In genomic region chr9:91037511-91038482, GRCh38 we compare ENCODE assay signal across 9 cellular contexts.
DNase-seq lines count a peak whose midpoint lies in the region; ATAC-seq and TF ChIP-seq lines count a peak whose summit lies in the region.
"Had no signal": no experiment of that assay in that cellular context is flagged by ENCODE, and none has a peak within 500 bp of the region (broad histone marks: within the 10 kb centered on the region; RNA-seq: fewer than 3 reads in every experiment).

No MANE protein-coding gene starts in this region.

- H2BK5ac ChIP-seq in mesendoderm (ENCODE audit: low read length) = no peak overlapping the region

- no peak overlapping the region for H2AK5ac ChIP-seq in mesendoderm (ENCODE audit: low read length)

- H3K4me3 ChIP-seq in mammary epithelial cell (replicated peaks in 1 of 3; ENCODE audit: insufficient read depth in 1 of 3, low read depth in 2 of 3, low read length in 3 of 3) (no peak overlapping the region), mesendoderm (ENCODE audit: low read length) (no peak overlapping the region), upper lobe of left lung (no peak overlapping the region)
- H3K4me3 ChIP-seq: cardiac muscle cell had no signal

- DNase-seq in AG09319 (ENCODE audit: extremely low read depth, low read depth) (peak; percentile 54), LHCN-M2 (ENCODE audit: low read depth) (peak; percentile 81), mammary epithelial cell (peak; percentile 41), mesendoderm (peak; percentile 41), upper lobe of left lung (peak in 1 of 2 donors; percentile 73)

- no peak overlapping the region for H3K18ac ChIP-seq in mesendoderm (ENCODE audit: low read length)

- peak; percentile 64 to 68 for ATAC-seq in upper lobe of left lung (ENCODE audit: low FRiP score in 2 of 2)
- ATAC-seq in GM21529 (IDR thresholded peaks at IDR 0.05; ENCODE audit: unreplicated experiment) = no peak
- no peak for ATAC-seq in HG03342 (IDR thresholded peaks at IDR 0.05; ENCODE audit: unreplicated experiment)
- no peak for ATAC-seq in GM21381 (IDR thresholded peaks at IDR 0.05; ENCODE audit: unreplicated experiment)

- peak overlapping the region; percentile 37 for H2AFZ ChIP-seq in mammary epithelial cell (ENCODE audit: low read depth, low read length)

- CTCF ChIA-PET in mammary epithelial cell (lab: Charles Lee; ENCODE audit: low non-redundant PET) = interaction anchor here (0.6 kb wide), 1 partner anchor 216 kb away, joined by 3 read pairs; no protein-coding TSS in a partner anchor

- no TSS peak for BruUV-seq in mammary epithelial cell (replicated peaks; lab: Mats Ljungman, UMichigan)

- H3K56ac ChIP-seq in mesendoderm (ENCODE audit: low read length) = no peak overlapping the region

- TF ChIP-seq POLR2A in upper lobe of left lung (IDR thresholded peaks at IDR 0.05) = no peak

- intact Hi-C loops in mammary epithelial cell (cut with micrococcal nuclease) = no loop called here

- no peaks in the 10 kb centered on the region for H3K9me3 ChIP-seq in mammary epithelial cell (replicated peaks; ENCODE audit: insufficient read depth, low read length)
- H3K9me3 ChIP-seq in upper lobe of left lung = no peaks in the 10 kb centered on the region

- H3K4ac ChIP-seq in mesendoderm (ENCODE audit: low read depth, low read length) = no peak overlapping the region

- H3K9ac ChIP-seq in mammary epithelial cell (ENCODE audit: insufficient read depth, low read length) = no peak overlapping the region
- H3K9ac ChIP-seq in mesendoderm (ENCODE audit: low read length) = no peak overlapping the region

- H4K20me1 ChIP-seq in mammary epithelial cell (ENCODE audit: insufficient read depth, low read length) = no peaks in the 10 kb centered on the region

- no peak overlapping the region for H3K4me2 ChIP-seq in mammary epithelial cell (ENCODE audit: insufficient read depth, low read depth, low read length)
- no peak overlapping the region for H3K4me2 ChIP-seq in mesendoderm (ENCODE audit: low read length)

- no peak overlapping the region for H4K8ac ChIP-seq in mesendoderm (ENCODE audit: low read depth, low read length)

- H4K5ac ChIP-seq in mesendoderm (ENCODE audit: low read length) = no peak overlapping the region

- no peak overlapping the region for H2BK120ac ChIP-seq in mesendoderm (ENCODE audit: low read depth, low read length)

- peak in 1 of 4 donors; percentile 47 for TF ChIP-seq EP300 in upper lobe of left lung (IDR thresholded peaks at IDR 0.05)

- 86% methylated on average over 21 of the region's 22 CpGs for WGBS in mammary epithelial cell (ENCODE audit: low coverage, missing lambda C conversion rate)
- WGBS in mesendoderm (ENCODE audit: extremely low coverage, insufficient coverage, low lambda C conversion rate) = no CpG with 5 or more reads among the region's 22 CpGs
- WGBS in upper lobe of left lung, 2 donors = 30 to 39% methylated on average over 18 to 22 of the region's 22 CpGs

- no peaks in the 10 kb centered on the region for H3K79me2 ChIP-seq in mammary epithelial cell (ENCODE audit: insufficient read depth, low read length)
- no peaks in the 10 kb centered on the region for H3K79me2 ChIP-seq in mesendoderm (ENCODE audit: control insufficient read depth, insufficient read depth, low read length)

- H2BK15ac ChIP-seq in mesendoderm (replicated peaks; ENCODE audit: low read depth) = no peak overlapping the region

- dilution Hi-C loops in mammary epithelial cell (cut with HindIII; ENCODE audit: low sequenced_read_pairs) = no loop called here

- in situ Hi-C loops in mammary epithelial cell (cut with MboI; ENCODE audit: low sequenced_read_pairs in 2 of 2) = no loop called here

- no peaks in the 10 kb centered on the region for H3K36me3 ChIP-seq in mammary epithelial cell (ENCODE audit: insufficient read depth, low read length)
- no peaks in the 10 kb centered on the region for H3K36me3 ChIP-seq in mesendoderm (ENCODE audit: control insufficient read depth, insufficient read depth, low read length)
- no peaks in the 10 kb centered on the region for H3K36me3 ChIP-seq in upper lobe of left lung
- H3K36me3 ChIP-seq: cardiac muscle cell had no signal

- TF ChIP-seq CTCF in AG09319 (IDR thresholded peaks at IDR 0.05; ENCODE audit: low read depth, low read length) (no peak), mammary epithelial cell (conservative IDR thresholded peaks at IDR 0.05 in 1 of 2, IDR thresholded peaks at IDR 0.05 in 1 of 2; ENCODE audit: extremely low read depth in 1 of 2, insufficient read depth in 1 of 2, low read depth in 1 of 2, low read length in 2 of 2) (no peak), upper lobe of left lung (IDR thresholded peaks at IDR 0.05) (no peak)

- H3K27ac ChIP-seq in mammary epithelial cell (ENCODE audit: insufficient read depth, low read depth, low read length) = no peak overlapping the region
- H3K27ac ChIP-seq in mesendoderm (ENCODE audit: low read depth, low read length) = no peak overlapping the region
- peak overlapping the region; percentile 21 to 76 (median 55) for H3K27ac ChIP-seq in upper lobe of left lung
- H3K27ac ChIP-seq: cardiac muscle cell had no signal

- H3K27me3 ChIP-seq in mammary epithelial cell (ENCODE audit: insufficient read depth, low read length) (no peaks in the 10 kb centered on the region), mesendoderm (ENCODE audit: insufficient read depth, low read length, poor library complexity) (no peaks in the 10 kb centered on the region), upper lobe of left lung (no peaks in the 10 kb centered on the region)
- H3K27me3 ChIP-seq: cardiac muscle cell had no signal

- no peak overlapping the region for H3K23ac ChIP-seq in mesendoderm (ENCODE audit: low read length)

- H3K79me1 ChIP-seq in mesendoderm (ENCODE audit: low read length) = no peaks in the 10 kb centered on the region

- H3K4me1 ChIP-seq in mammary epithelial cell (ENCODE audit: insufficient read depth, low read length) = peaks cover 6% of the 10 kb centered on the region
- no peaks in the 10 kb centered on the region for H3K4me1 ChIP-seq in mesendoderm (ENCODE audit: control insufficient read depth, low read depth, low read length)
- peaks cover 18 to 23% (median 20%) of the 10 kb centered on the region in 4 donors for H3K4me1 ChIP-seq in upper lobe of left lung

Comparison
In these comparisons a context has a peak if more than half of its experiments do, and no peak if none do; other contexts are left out.
1. H3K27ac ChIP-seq: peak in upper lobe of left lung (4 of 4); none in mammary epithelial cell (single experiment) and mesendoderm (single experiment).
2. ATAC-seq: peak in upper lobe of left lung (2 of 2); none in GM21529 (single experiment), HG03342 (single experiment) and GM21381 (single experiment).